8 cellular contexts compared by ENCODE assay signal in the genomic region with DNA sequence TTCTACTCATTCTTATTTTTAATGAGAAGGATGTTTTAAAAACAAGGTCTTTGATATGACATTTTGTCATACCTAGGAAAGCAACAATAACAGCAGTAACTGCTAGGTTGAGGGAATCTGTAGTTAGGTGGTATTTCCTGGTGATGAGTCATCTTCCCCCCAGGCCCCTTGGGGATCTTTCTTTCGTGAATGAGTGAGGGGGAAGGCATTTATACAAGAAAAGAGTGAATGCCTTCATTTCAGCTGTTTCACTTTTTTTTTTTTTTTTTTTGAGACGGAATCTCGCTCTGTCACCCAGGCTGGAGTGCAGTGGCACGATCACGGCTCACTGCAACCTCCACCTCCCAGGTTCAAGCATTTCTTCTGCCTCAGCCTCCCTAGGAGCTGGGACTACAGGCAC.
DNase-seq lines count a peak whose midpoint lies in the region; ATAC-seq and TF ChIP-seq lines count a peak whose summit lies in the region.

No MANE protein-coding gene starts in this region.

- H3K27ac ChIP-seq in A673 (ENCODE audit: low read depth, low read length, poor library complexity, severe bottlenecking) (peak overlapping the region; percentile 76), HEK293 (ENCODE audit: extremely low read depth, low read depth, low read length) (no peak overlapping the region; the same call in 1 of the 2 replicates)

- CTCF ChIA-PET in A673 (lab: Charles Lee) (no interaction called here), HEK293 (lab: Yijun Ruan, JAX) (interaction anchor here (1.5 kb wide), 1 partner anchor 17 kb away, joined by 3 read pairs; no protein-coding TSS in a partner anchor)

- peak overlapping the region; percentile 50 for H3K27ac Mint-ChIP-seq in activated naive CD8-positive, alpha-beta T cell treated with anti-CD3 and anti-CD28 coated beads, Interleukin-2, amount 10 ng/mL, durations not matched to agents 7 days and 5 days
- peak overlapping the region in 2 of 6 donors; percentile 1 to 63 for H3K27ac Mint-ChIP-seq in immature natural killer cell

- H3K27me3 Mint-ChIP-seq in activated naive CD8-positive, alpha-beta T cell treated with anti-CD3 and anti-CD28 coated beads, Interleukin-2, amount 10 ng/mL, durations not matched to agents 7 days and 5 days: no peaks in the 10 kb centered on the region
- peaks cover 0 to 3% (median 1%) of the 10 kb centered on the region in 3 donors for H3K27me3 Mint-ChIP-seq in immature natural killer cell (ENCODE audit: low read depth in 3 of 3)

- in situ Hi-C loops in GM13976 (cut with MboI; ENCODE audit: low sequenced_read_pairs, unreplicated experiment): no loop called here

- H3K9me3 Mint-ChIP-seq in activated naive CD8-positive, alpha-beta T cell treated with anti-CD3 and anti-CD28 coated beads, Interleukin-2, amount 10 ng/mL, durations not matched to agents 7 days and 5 days: peaks cover 3% of the 10 kb centered on the region
- no peaks in the 10 kb centered on the region for H3K9me3 Mint-ChIP-seq in immature natural killer cell

- no peak for TF ChIP-seq CTCF in A673 (conservative IDR thresholded peaks at IDR 0.05; ENCODE audit: low read depth, low read length)
- no peak for TF ChIP-seq CTCF in HEK293 (tag by site-specific recombination; IDR thresholded peaks at IDR 0.05)
- no peak for TF ChIP-seq CTCF in GM13976 (IDR thresholded peaks at IDR 0.05; ENCODE audit: borderline replicate concordance, control extremely low read depth, extremely low read depth, insufficient read depth, missing control alignments)

- peaks cover 31% of the 10 kb centered on the region for H3K4me1 Mint-ChIP-seq in activated naive CD8-positive, alpha-beta T cell treated with anti-CD3 and anti-CD28 coated beads, Interleukin-2, amount 10 ng/mL, durations not matched to agents 7 days and 5 days
- H3K4me1 Mint-ChIP-seq in immature natural killer cell: peaks cover 45 to 63% of the 10 kb centered on the region in 2 donors

- peak overlapping the region; percentile 10 for H3K4me3 ChIP-seq in A673 (ENCODE audit: low read depth, low read length, poor library complexity, severe bottlenecking)
- H3K4me3 ChIP-seq in HEK293 (ENCODE audit: low read depth, low read length): no peak overlapping the region

- no peak overlapping the region for H3K4me3 Mint-ChIP-seq in activated naive CD8-positive, alpha-beta T cell treated with anti-CD3 and anti-CD28 coated beads, Interleukin-2, amount 10 ng/mL, durations not matched to agents 7 days and 5 days
- peak overlapping the region in 3 of 5 donors; percentile 5 to 45 (median 16) for H3K4me3 Mint-ChIP-seq in immature natural killer cell

- BruUV-seq in A673 (replicated peaks; lab: Mats Ljungman, UMichigan): no TSS peak

- H3K36me3 ChIP-seq in A673 (ENCODE audit: insufficient read depth, low read length, poor library complexity, severe bottlenecking) (no peaks in the 10 kb centered on the region), HEK293 (ENCODE audit: control insufficient read depth in 2 of 2, insufficient read depth in 1 of 2, low read length in 2 of 2) (no peaks in the 10 kb centered on the region)

- peak; percentile 42 for ATAC-seq in activated naive CD8-positive, alpha-beta T cell treated with anti-CD3 and anti-CD28 coated beads, Interleukin-2, amount 10 ng/mL, durations not matched to agents 7 days and 5 days (ENCODE audit: low read depth)
- no peak for ATAC-seq in GM19035 (IDR thresholded peaks at IDR 0.05; ENCODE audit: unreplicated experiment)

- no peaks in the 10 kb centered on the region for H3K9me3 ChIP-seq in A673 (ENCODE audit: low read depth, low read length, poor library complexity, severe bottlenecking)
- H3K9me3 ChIP-seq in HEK293 (ENCODE audit: control insufficient read depth, insufficient read depth, low read depth, low read length): no peaks in the 10 kb centered on the region

- peaks cover 18% of the 10 kb centered on the region for H3K36me3 Mint-ChIP-seq in activated naive CD8-positive, alpha-beta T cell treated with anti-CD3 and anti-CD28 coated beads, Interleukin-2, amount 10 ng/mL, durations not matched to agents 7 days and 5 days
- H3K36me3 Mint-ChIP-seq in immature natural killer cell: no peaks in the 10 kb centered on the region

- POLR2A ChIA-PET in A673 (lab: Charles Lee; ENCODE audit: low non-redundant PET): interaction anchor here (0.6 kb wide), 1 partner anchor 387 kb away, joined by 5 read pairs; no protein-coding TSS in a partner anchor
- POLR2A ChIA-PET in HEK293 (lab: Yijun Ruan, JAX): interaction anchor here (1.4 kb wide), 1 partner anchor 109 kb away, joined by 4 read pairs; the partner anchor contains the start of gene MAP4K4
- POLR2A ChIA-PET in activated naive CD8-positive, alpha-beta T cell treated with anti-CD3 and anti-CD28 coated beads, Interleukin-2, amount 10 ng/mL, durations not matched to agents 7 days and 5 days (lab: Charles Lee): no interaction called here

- peak; percentile 92 for DNase-seq in A673 (ENCODE audit: low spot score)
- no peak for DNase-seq in activated naive CD8-positive, alpha-beta T cell treated with anti-CD3 and anti-CD28 coated beads, Interleukin-2, amount 10 ng/mL, durations not matched to agents 7 days and 5 days
- no peak for DNase-seq in immature natural killer cell
- DNase-seq in NCI-H128 (lab: John Stamatoyannopoulos, UW; ENCODE audit: unreplicated experiment): no peak
- DNase-seq in NCI-H2196 treated with DMSO at 0.1 percent for 48 hours (lab: John Stamatoyannopoulos, UW; ENCODE audit: unreplicated experiment): no peak
- DNase-seq in GM13976 (ENCODE audit: low spot score): no peak

- no peaks in the 10 kb centered on the region for H3K27me3 ChIP-seq in A673 (replicated peaks; ENCODE audit: insufficient read depth, low read depth, low read length, poor library complexity)

- H3K4me1 ChIP-seq in A673 (ENCODE audit: insufficient read depth, low read length, poor library complexity, severe bottlenecking) (peaks cover 58% of the 10 kb centered on the region), HEK293 (ENCODE audit: control insufficient read depth, insufficient read depth, low read length) (peaks cover 11% of the 10 kb centered on the region)

- intact Hi-C loops in A673 (cut with micrococcal nuclease; ENCODE audit: unreplicated experiment): no loop called here

TF ChIP-seq in HEK293, 187 proteins besides CTCF, POLR2A, EP300 and RAD21 (continues in another document):
- TF ChIP-seq ZNF350 (tag by site-specific recombination; IDR thresholded peaks at IDR 0.05): no peak
- peak; percentile 14; the same call in 1 of the 2 replicates for TF ChIP-seq PRDM1 (tag by site-specific recombination; IDR thresholded peaks at IDR 0.05)
- no peak for TF ChIP-seq ZNF223 (tag by site-specific recombination; IDR thresholded peaks at IDR 0.05)
- TF ChIP-seq ZNF830 (tag by site-specific recombination; IDR thresholded peaks at IDR 0.05; ENCODE audit: low read depth): no peak
- no peak for TF ChIP-seq ZNF221 (tag by site-specific recombination; IDR thresholded peaks at IDR 0.05; ENCODE audit: borderline replicate concordance)
- peak; percentile 93 for TF ChIP-seq PRDM10 (tag by site-specific recombination; IDR thresholded peaks at IDR 0.05)
- TF ChIP-seq ZSCAN16 (tag by site-specific recombination; IDR thresholded peaks at IDR 0.05): no peak
- no peak for TF ChIP-seq ZNF768 (tag by site-specific recombination; IDR thresholded peaks at IDR 0.05)
- no peak for TF ChIP-seq ZNF837 (tag by site-specific recombination; IDR thresholded peaks at IDR 0.05)
- TF ChIP-seq ZNF398 (tag by site-specific recombination; IDR thresholded peaks at IDR 0.05): peak; percentile 69
- no peak for TF ChIP-seq ZNF555 (tag by site-specific recombination; conservative IDR thresholded peaks at IDR 0.05)
